In the genomic region with DNA sequence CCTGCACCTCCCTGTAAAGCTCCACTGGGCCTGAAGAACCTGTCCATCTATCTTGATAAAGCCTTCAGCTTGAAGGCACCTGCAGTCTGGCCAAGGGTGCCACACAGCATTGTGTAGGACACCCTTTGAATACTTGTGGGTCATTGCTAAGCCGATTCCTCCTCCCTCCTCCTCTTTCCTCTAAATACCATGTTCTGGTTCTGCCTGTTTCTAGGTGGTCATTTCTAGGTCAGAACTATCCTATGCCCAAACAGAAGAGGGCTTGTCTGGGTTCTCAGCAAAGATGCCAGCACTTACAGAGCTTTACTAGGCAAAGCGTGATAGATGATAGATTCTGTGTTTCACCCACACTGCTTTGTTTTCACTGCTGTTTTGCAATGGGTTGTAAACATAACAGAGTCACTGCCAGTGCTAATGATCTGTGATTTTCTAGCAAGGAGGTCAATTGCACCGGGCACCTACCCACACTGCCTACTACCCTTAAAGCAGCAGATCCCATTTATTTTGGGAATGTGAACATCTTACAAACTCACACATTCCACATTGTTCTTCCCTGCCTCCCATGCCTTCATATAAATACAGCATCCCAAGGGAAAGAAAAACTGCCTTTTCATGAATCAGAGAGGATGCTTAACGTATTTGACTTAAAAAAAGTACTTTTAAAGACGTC, we compare ENCODE assay signal across 12 cellular contexts.
DNase-seq lines count a peak whose midpoint lies in the region; ATAC-seq and TF ChIP-seq lines count a peak whose summit lies in the region.
"Had no signal": no experiment of that assay in that cellular context is flagged by ENCODE, and none has a peak within 500 bp of the region (broad histone marks: within the 10 kb centered on the region; RNA-seq: fewer than 3 reads in every experiment).

No MANE protein-coding gene starts in this region.

- 0 out of 2 replicates have a peak overlapping the region, but pooled peaks have one; percentile 3 for H3K4me3 ChIP-seq in AG10803 (ENCODE audit: low read length)
- peak overlapping the region in 1 of 2 experiments; percentile 42; a peak in 1 of 4 replicates for H3K4me3 ChIP-seq in SK-N-SH (ENCODE audit: low read depth in 2 of 2, low read length in 1 of 2)
- no peak overlapping the region for H3K4me3 ChIP-seq in rectal smooth muscle tissue (ENCODE audit: low read length)

- TF ChIP-seq RAD21 in SK-N-SH (IDR thresholded peaks at IDR 0.05; ENCODE audit: low read length), result no peak

- H3K27ac ChIP-seq in SK-N-SH (ENCODE audit: low read depth in 2 of 2, low read length in 1 of 2), result peak overlapping the region; percentile 64 to 98; a peak in 3 of 4 replicates
- H3K27ac ChIP-seq in foreskin keratinocyte, result peak overlapping the region; percentile 83
- peak overlapping the region; percentile 72 for H3K27ac ChIP-seq in rectal smooth muscle tissue (ENCODE audit: low read depth, low read length)
- no peak overlapping the region for H3K27ac ChIP-seq in caudate nucleus (ENCODE audit: low read depth, low read length)

- no peaks in the 10 kb centered on the region for H3K79me2 ChIP-seq in SK-N-SH (ENCODE audit: insufficient read depth)

- TF ChIP-seq CTCF in AG10803 (conservative IDR thresholded peaks at IDR 0.05; ENCODE audit: low read length) (no peak), SK-N-SH (IDR thresholded peaks at IDR 0.05) (no peak), foreskin keratinocyte (conservative IDR thresholded peaks at IDR 0.05) (no peak)

- peaks cover 8 to 17% of the 10 kb centered on the region in 2 experiments for H3K4me1 ChIP-seq in SK-N-SH (ENCODE audit: control insufficient read depth in 1 of 2, insufficient read depth in 2 of 2, low read depth in 1 of 2, low read length in 1 of 2)
- peaks cover 38% of the 10 kb centered on the region for H3K4me1 ChIP-seq in foreskin keratinocyte
- peaks cover 13% of the 10 kb centered on the region for H3K4me1 ChIP-seq in rectal smooth muscle tissue (ENCODE audit: control insufficient read depth, insufficient read depth, low read length)

- peaks cover 26% of the 10 kb centered on the region for H3F3A ChIP-seq in SK-N-SH (replicated peaks; ENCODE audit: insufficient read depth)

- no peak for DNase-seq in AG10803 (ENCODE audit: low read depth)
- no peak for DNase-seq in SK-N-SH
- no peak for DNase-seq in foreskin keratinocyte
- DNase-seq in NCI-H1417 (lab: John Stamatoyannopoulos, UW), result no peak
- no peak for DNase-seq in caudate nucleus (lab: John Stamatoyannopoulos, UW)
- no peak for DNase-seq in ecto neural progenitor cell (ENCODE audit: low spot score)
- DNase-seq: activated T-cell treated with anti-CD3 and anti-CD28 coated beads, Interleukin-2, amount 50 U/mL, for 24 hours; CD8-positive, alpha-beta memory T cell; naive thymus-derived CD8-positive, alpha-beta T cell; NCI-H1436 had no signal

- H2AFZ ChIP-seq in SK-N-SH (ENCODE audit: low read depth), result peak overlapping the region; percentile 45; the same call in 1 of the 2 replicates

- H3K9me2 ChIP-seq in SK-N-SH, result no peaks in the 10 kb centered on the region

- TF ChIP-seq EP300 in SK-N-SH (IDR thresholded peaks at IDR 0.05; ENCODE audit: borderline replicate concordance in 1 of 2, low read depth in 1 of 2, low read length in 1 of 2), result no peak

- 74% methylated on average over 5 of the region's 5 CpGs for WGBS in SK-N-SH (ENCODE audit: low lambda C conversion rate)

- peak overlapping the region; percentile 69; the same call in 1 of the 2 replicates for H3K4me2 ChIP-seq in SK-N-SH

- CTCF ChIA-PET in SK-N-SH (lab: Yijun Ruan, JAX), result no interaction called here

- H3K9ac ChIP-seq in SK-N-SH (peak overlapping the region; percentile 77), rectal smooth muscle tissue (ENCODE audit: low read length) (peak overlapping the region; percentile 22)

- no peaks in the 10 kb centered on the region for H4K20me1 ChIP-seq in SK-N-SH (ENCODE audit: insufficient read depth)

- no peak for ATAC-seq in foreskin keratinocyte
- ATAC-seq in HG02884 (IDR thresholded peaks at IDR 0.05; ENCODE audit: unreplicated experiment), result no peak
- ATAC-seq: naive thymus-derived CD8-positive, alpha-beta T cell had no signal

- H3K27me3 ChIP-seq in SK-N-SH (ENCODE audit: insufficient read depth) (no peaks in the 10 kb centered on the region), foreskin keratinocyte (no peaks in the 10 kb centered on the region), rectal smooth muscle tissue (ENCODE audit: control insufficient read depth, insufficient read depth, low read length) (no peaks in the 10 kb centered on the region)

- no peaks in the 10 kb centered on the region for H3K9me3 ChIP-seq in SK-N-SH

- H3K36me3 ChIP-seq in SK-N-SH (replicated peaks in 1 of 2; ENCODE audit: control insufficient read depth in 1 of 2, insufficient read depth in 2 of 2, low read length in 1 of 2) (no peaks in the 10 kb centered on the region), rectal smooth muscle tissue (ENCODE audit: control insufficient read depth, insufficient read depth, low read length) (no peaks in the 10 kb centered on the region)

- POLR2A ChIA-PET in SK-N-SH (lab: Yijun Ruan, JAX), result no interaction called here

TF ChIP-seq in SK-N-SH, 30 proteins besides CTCF, POLR2A, EP300 and RAD21:
- TF ChIP-seq YY1 (IDR thresholded peaks at IDR 0.05; ENCODE audit: low read depth), result no peak
- no peak for TF ChIP-seq MXI1 (IDR thresholded peaks at IDR 0.05; ENCODE audit: low read depth, low read length)
- no peak for TF ChIP-seq ZBTB33 (IDR thresholded peaks at IDR 0.05; ENCODE audit: borderline replicate concordance, low read depth)
- TF ChIP-seq JUND (IDR thresholded peaks at IDR 0.05), result no peak
- TF ChIP-seq SIN3A (IDR thresholded peaks at IDR 0.05; ENCODE audit: borderline replicate concordance, low read depth, low read length), result no peak
- no peak for TF ChIP-seq NFIC (IDR thresholded peaks at IDR 0.05; ENCODE audit: borderline replicate concordance)
- TF ChIP-seq NRF1 (IDR thresholded peaks at IDR 0.05; ENCODE audit: low read depth, low read length), result no peak
- TF ChIP-seq, protein P1, sequence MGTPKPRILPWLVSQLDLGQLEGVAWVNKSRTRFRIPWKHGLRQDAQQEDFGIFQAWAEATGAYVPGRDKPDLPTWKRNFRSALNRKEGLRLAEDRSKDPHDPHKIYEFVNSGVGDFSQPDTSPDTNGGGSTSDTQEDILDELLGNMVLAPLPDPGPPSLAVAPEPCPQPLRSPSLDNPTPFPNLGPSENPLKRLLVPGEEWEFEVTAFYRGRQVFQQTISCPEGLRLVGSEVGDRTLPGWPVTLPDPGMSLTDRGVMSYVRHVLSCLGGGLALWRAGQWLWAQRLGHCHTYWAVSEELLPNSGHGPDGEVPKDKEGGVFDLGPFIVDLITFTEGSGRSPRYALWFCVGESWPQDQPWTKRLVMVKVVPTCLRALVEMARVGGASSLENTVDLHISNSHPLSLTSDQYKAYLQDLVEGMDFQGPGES (IDR thresholded peaks at IDR 0.05; ENCODE audit: low read depth, low read length), result no peak
- TF ChIP-seq TCF12 (IDR thresholded peaks at IDR 0.05), result no peak
- no peak for TF ChIP-seq RXRA (IDR thresholded peaks at IDR 0.05; ENCODE audit: borderline replicate concordance, low read depth)
- TF ChIP-seq TAF1 (IDR thresholded peaks at IDR 0.05; ENCODE audit: borderline replicate concordance, low read depth, low read length), result no peak
- TF ChIP-seq, protein P2, sequence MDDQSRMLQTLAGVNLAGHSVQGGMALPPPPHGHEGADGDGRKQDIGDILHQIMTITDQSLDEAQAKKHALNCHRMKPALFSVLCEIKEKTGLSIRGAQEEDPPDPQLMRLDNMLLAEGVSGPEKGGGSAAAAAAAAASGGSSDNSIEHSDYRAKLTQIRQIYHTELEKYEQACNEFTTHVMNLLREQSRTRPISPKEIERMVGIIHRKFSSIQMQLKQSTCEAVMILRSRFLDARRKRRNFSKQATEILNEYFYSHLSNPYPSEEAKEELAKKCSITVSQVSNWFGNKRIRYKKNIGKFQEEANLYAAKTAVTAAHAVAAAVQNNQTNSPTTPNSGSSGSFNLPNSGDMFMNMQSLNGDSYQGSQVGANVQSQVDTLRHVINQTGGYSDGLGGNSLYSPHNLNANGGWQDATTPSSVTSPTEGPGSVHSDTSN (IDR thresholded peaks at IDR 0.05), result no peak
- no peak for TF ChIP-seq TEAD4 (IDR thresholded peaks at IDR 0.05; ENCODE audit: borderline replicate concordance, insufficient read depth)
- TF ChIP-seq GABPA (IDR thresholded peaks at IDR 0.05; ENCODE audit: low read depth), result no peak
- TF ChIP-seq GATA2 (CRISPR knock-in tag; IDR thresholded peaks at IDR 0.05), result no peak
- no peak for TF ChIP-seq POLR2AphosphoS5 (IDR thresholded peaks at IDR 0.05; ENCODE audit: low read depth, low read length)
